ENCODE assay signal across 2 cellular contexts in genomic region chr20:503048-503737, GRCh38.
TF ChIP-seq lines count a peak whose summit lies in the region.

No MANE protein-coding gene starts in this region.

TF ChIP-seq in HepG2, 621 proteins besides CTCF, POLR2A, EP300 and RAD21 (continues in another document):
- TF ChIP-seq ZFP36L1 (CRISPR knock-in tag; IDR thresholded peaks at IDR 0.05), result 0 out of 2 replicates have a peak, but pooled peaks have one; percentile 37
- no peak for TF ChIP-seq ZNF234 (CRISPR knock-in tag; conservative IDR thresholded peaks at IDR 0.05)
- TF ChIP-seq NCOA1 (CRISPR knock-in tag; IDR thresholded peaks at IDR 0.05), result no peak
- TF ChIP-seq DR1 (CRISPR knock-in tag; IDR thresholded peaks at IDR 0.05), result no peak
- no peak for TF ChIP-seq RFX1 (IDR thresholded peaks at IDR 0.05)
- TF ChIP-seq GATAD1 (CRISPR knock-in tag; IDR thresholded peaks at IDR 0.05), result no peak
- no peak for TF ChIP-seq NFE2L1 (CRISPR knock-in tag; IDR thresholded peaks at IDR 0.05; ENCODE audit: borderline replicate concordance)
- TF ChIP-seq RBM22 (optimal IDR thresholded peaks at IDR 0.05; ENCODE audit: low read length), result peak; percentile 95
- no peak for TF ChIP-seq PTBP1 (IDR thresholded peaks at IDR 0.05; ENCODE audit: low read depth, low read length, poor library complexity, severe bottlenecking)
- TF ChIP-seq TCF7L2 (IDR thresholded peaks at IDR 0.05; ENCODE audit: low read depth, low read length), result no peak
- TF ChIP-seq SSRP1 (CRISPR knock-in tag; IDR thresholded peaks at IDR 0.05), result no peak
- TF ChIP-seq ZBTB39 (CRISPR knock-in tag; IDR thresholded peaks at IDR 0.05), result 0 out of 2 replicates have a peak, but pooled peaks have one; percentile 25
- TF ChIP-seq GTF2F1 (IDR thresholded peaks at IDR 0.05; ENCODE audit: low read length), result no peak
- TF ChIP-seq MTF2 (CRISPR knock-in tag; IDR thresholded peaks at IDR 0.05; ENCODE audit: borderline replicate concordance), result no peak
- TF ChIP-seq FLYWCH1 (CRISPR knock-in tag; IDR thresholded peaks at IDR 0.05), result 0 out of 2 replicates have a peak, but pooled peaks have one; percentile 21
- no peak for TF ChIP-seq ZNF333 (CRISPR knock-in tag; IDR thresholded peaks at IDR 0.05; ENCODE audit: borderline replicate concordance)
- TF ChIP-seq MEF2D (CRISPR knock-in tag; IDR thresholded peaks at IDR 0.05), result 0 out of 2 replicates have a peak, but pooled peaks have one; percentile 36
- no peak for TF ChIP-seq SMARCE1 (IDR thresholded peaks at IDR 0.05; ENCODE audit: borderline replicate concordance)
- TF ChIP-seq AHDC1 (CRISPR knock-in tag; IDR thresholded peaks at IDR 0.05; ENCODE audit: borderline replicate concordance), result no peak
- 0 out of 2 replicates have a peak, but pooled peaks have one; percentile 36 for TF ChIP-seq ZNF253 (CRISPR knock-in tag; IDR thresholded peaks at IDR 0.05; ENCODE audit: borderline replicate concordance)
- TF ChIP-seq ZFP36 (IDR thresholded peaks at IDR 0.05; ENCODE audit: borderline replicate concordance, low read depth, low read length, partially characterized antibody), result peak; percentile 22
- TF ChIP-seq GTF3A (CRISPR knock-in tag; conservative IDR thresholded peaks at IDR 0.05), result no peak

TF ChIP-seq in WTC11, 78 proteins besides CTCF, POLR2A, EP300 and RAD21:
- TF ChIP-seq TP53 (CRISPR knock-in tag; IDR thresholded peaks at IDR 0.05), result no peak
- TF ChIP-seq ETV6 (CRISPR knock-in tag; IDR thresholded peaks at IDR 0.05), result no peak
- TF ChIP-seq KAT7 (CRISPR knock-in tag; IDR thresholded peaks at IDR 0.05; ENCODE audit: borderline replicate concordance), result no peak
